Comparison of ENCODE assay signal across 8 cellular contexts in the genomic region with DNA sequence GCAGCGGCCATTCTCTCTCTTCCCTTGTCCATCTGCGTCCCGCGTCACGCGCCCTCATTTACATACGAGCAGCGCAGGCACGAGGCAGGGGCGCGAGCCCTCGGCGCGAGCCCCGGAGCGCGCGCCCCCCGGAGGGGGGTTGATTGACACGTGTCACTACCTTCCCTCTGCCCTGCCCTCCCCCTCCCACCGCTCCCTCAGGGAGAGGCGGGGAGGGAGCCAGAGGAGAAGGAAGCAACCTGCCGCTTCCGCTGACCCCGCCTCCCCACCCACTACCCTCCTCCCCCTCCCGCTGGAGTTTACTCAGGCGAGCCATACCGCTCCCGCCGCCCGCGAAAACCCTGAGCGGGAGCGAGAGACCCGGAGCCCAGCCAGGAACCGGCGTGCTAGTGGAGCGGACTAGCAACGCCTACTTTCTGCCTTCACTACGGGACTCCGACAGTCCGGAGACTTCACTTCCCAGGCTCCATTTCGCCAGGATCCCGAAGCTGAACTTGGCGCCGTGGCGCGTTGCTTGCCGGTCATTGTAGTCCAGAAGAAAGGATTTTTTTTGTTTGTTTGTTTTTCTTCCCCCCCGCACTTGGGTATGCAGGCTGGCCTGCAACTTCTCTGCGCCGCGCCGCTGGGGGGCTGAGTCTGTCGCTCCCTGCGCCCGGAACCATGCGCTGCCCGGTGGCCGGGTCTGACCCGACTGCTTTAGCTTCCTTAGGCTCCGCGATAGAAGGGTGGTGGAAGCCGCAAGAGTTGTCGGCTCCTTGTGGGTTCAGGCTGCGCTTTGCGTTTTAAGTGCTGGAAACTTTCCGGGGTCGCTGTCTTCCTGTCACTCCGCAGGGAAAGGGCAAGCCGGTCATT. TPM values are rescaled to one million over a fixed set of nuclear protein-coding genes. Genes with fewer than 3 reads are reported as not detected.
DNase-seq lines count a peak whose midpoint lies in the region; ATAC-seq and TF ChIP-seq lines count a peak whose summit lies in the region.

A gene (minus strand): TSS at position 36 of the 852 bp plus-strand sequence. CDS start 4 bp downstream, at position 32.

- WGBS in esophagus muscularis mucosa, result under 1% methylated on average over 49 of the region's 71 CpGs

- peak within 1 kb of the TSS; percentile 85 to 98 for H3K4me3 Mint-ChIP-seq in activated T-cell treated with anti-CD3 and anti-CD28 coated beads, Interleukin-2, amount 50 U/mL, for 72 hours

- TF ChIP-seq CTCF in esophagus muscularis mucosa (IDR thresholded peaks at IDR 0.05), result no peak

- in situ Hi-C loops in KBM-7 (cut with MboI; ENCODE audit: low pct_unique_long_range_greater_than_20kb, low sequenced_read_pairs), result no loop called here

- H3K27me3 ChIP-seq in esophagus muscularis mucosa, result no peaks in the 10 kb centered on the region
- H3K27me3 ChIP-seq in muscle layer of duodenum (ENCODE audit: low read depth, low read length), result no peaks in the 10 kb centered on the region

- DNase-seq in DMS53 treated with DMSO at 0.1 percent for 48 hours (lab: John Stamatoyannopoulos, UW; ENCODE audit: unreplicated experiment) (peak; percentile 99), KBM-7 (peak; percentile 97), esophagus muscularis mucosa (ENCODE audit: extremely low spot score) (peak; percentile 98)
- DNase-seq in activated T-cell treated with anti-CD3 and anti-CD28 coated beads, Interleukin-2, amount 50 U/mL, for 72 hours, result peak; percentile 85 to 86
- DNase-seq in stimulated activated CD8-positive, alpha-beta memory T cell treated with anti-CD3 and anti-CD28 coated beads, Interleukin-7, amount 100 ng/mL, for 4 hours (ENCODE audit: low read depth in 2 of 2), result peak; percentile 78 to 86

- peaks cover 10 to 23% (median 18%) of the 10 kb centered on the region in 4 donors for H3K4me1 ChIP-seq in esophagus muscularis mucosa
- peaks cover 0 to 2% of the 10 kb centered on the region in 2 donors for H3K4me1 ChIP-seq in muscle layer of duodenum (ENCODE audit: control insufficient read depth in 1 of 2, insufficient read depth in 2 of 2, low read length in 2 of 2)

- H3K27me3 Mint-ChIP-seq in activated T-cell treated with anti-CD3 and anti-CD28 coated beads, Interleukin-2, amount 50 U/mL, for 72 hours (ENCODE audit: low read depth), result peaks cover 26% of the 10 kb centered on the region

- peaks cover 5 to 6% of the 10 kb centered on the region in 2 donors for H3K36me3 Mint-ChIP-seq in activated T-cell treated with anti-CD3 and anti-CD28 coated beads, Interleukin-2, amount 50 U/mL, for 72 hours (ENCODE audit: insufficient read depth in 2 of 2)

- H3K36me3 ChIP-seq in esophagus muscularis mucosa (no peaks in the 10 kb centered on the region), muscle layer of duodenum (ENCODE audit: control insufficient read depth in 1 of 2, insufficient read depth in 2 of 2, low read length in 2 of 2) (no peaks in the 10 kb centered on the region)

- H3K27ac ChIP-seq in esophagus muscularis mucosa (replicated peaks in 1 of 4), result peak within 1 kb of the TSS; percentile 93 to 98 (median 95)
- peak within 1 kb of the TSS; percentile 76 for H3K27ac ChIP-seq in muscle layer of duodenum (ENCODE audit: low read length)

- no peak for TF ChIP-seq POLR2A in esophagus muscularis mucosa (IDR thresholded peaks at IDR 0.05; ENCODE audit: low read depth)

- ATAC-seq in GM21717 (IDR thresholded peaks at IDR 0.05; ENCODE audit: unreplicated experiment), result peak; percentile 78
- ATAC-seq in activated T-cell treated with anti-CD3 and anti-CD28 coated beads, Interleukin-2, amount 50 U/mL, for 72 hours (replicated peaks in 1 of 2), result peak; percentile 81 to 82

- peak within 1 kb of the TSS; percentile 21 for H3K27ac Mint-ChIP-seq in activated T-cell treated with anti-CD3 and anti-CD28 coated beads, Interleukin-2, amount 50 U/mL, for 72 hours

- no peak for TF ChIP-seq EP300 in esophagus muscularis mucosa (IDR thresholded peaks at IDR 0.05)

- H3K9me3 ChIP-seq in esophagus muscularis mucosa, result no peaks in the 10 kb centered on the region
- H3K9me3 ChIP-seq in muscle layer of duodenum (ENCODE audit: control insufficient read depth in 1 of 2, low read length in 2 of 2), result no peaks in the 10 kb centered on the region

- no peaks in the 10 kb centered on the region for H3K9me3 Mint-ChIP-seq in activated T-cell treated with anti-CD3 and anti-CD28 coated beads, Interleukin-2, amount 50 U/mL, for 72 hours

- H3K4me3 ChIP-seq in esophagus muscularis mucosa (peak within 1 kb of the TSS; percentile 86 to 89 (median 88)), muscle layer of duodenum (ENCODE audit: low read depth in 1 of 2, low read length in 2 of 2) (peak within 1 kb of the TSS; percentile 90 to 95)

- intact Hi-C loops in esophagus muscularis mucosa (cut with DNase I), result loop anchor here (5.0 to 10.0 kb wide), 3 partner anchors 210 to 445 kb away; a partner anchor contains a TSS

- H3K4me1 Mint-ChIP-seq in activated T-cell treated with anti-CD3 and anti-CD28 coated beads, Interleukin-2, amount 50 U/mL, for 72 hours (ENCODE audit: low read depth), result peaks cover 18% of the 10 kb centered on the region

TF ChIP-seq in PFSK-1, 5 proteins besides CTCF, POLR2A, EP300 and RAD21:
- TF ChIP-seq TAF1 (IDR thresholded peaks at IDR 0.05; ENCODE audit: borderline replicate concordance, insufficient read depth, low read length) (no peak; the same call in 1 of the 2 replicates), SIN3A (IDR thresholded peaks at IDR 0.05; ENCODE audit: borderline replicate concordance, insufficient read depth, low read length) (peak; percentile 11; the same call in 1 of the 2 replicates), POLR2AphosphoS5 (IDR thresholded peaks at IDR 0.05; ENCODE audit: low read depth, low read length) (no peak), FOXP2 (optimal IDR thresholded peaks at IDR 0.05; ENCODE audit: borderline replicate concordance, extremely low read depth, extremely low read length, insufficient read depth) (no peak)
- TF ChIP-seq, protein P1, sequence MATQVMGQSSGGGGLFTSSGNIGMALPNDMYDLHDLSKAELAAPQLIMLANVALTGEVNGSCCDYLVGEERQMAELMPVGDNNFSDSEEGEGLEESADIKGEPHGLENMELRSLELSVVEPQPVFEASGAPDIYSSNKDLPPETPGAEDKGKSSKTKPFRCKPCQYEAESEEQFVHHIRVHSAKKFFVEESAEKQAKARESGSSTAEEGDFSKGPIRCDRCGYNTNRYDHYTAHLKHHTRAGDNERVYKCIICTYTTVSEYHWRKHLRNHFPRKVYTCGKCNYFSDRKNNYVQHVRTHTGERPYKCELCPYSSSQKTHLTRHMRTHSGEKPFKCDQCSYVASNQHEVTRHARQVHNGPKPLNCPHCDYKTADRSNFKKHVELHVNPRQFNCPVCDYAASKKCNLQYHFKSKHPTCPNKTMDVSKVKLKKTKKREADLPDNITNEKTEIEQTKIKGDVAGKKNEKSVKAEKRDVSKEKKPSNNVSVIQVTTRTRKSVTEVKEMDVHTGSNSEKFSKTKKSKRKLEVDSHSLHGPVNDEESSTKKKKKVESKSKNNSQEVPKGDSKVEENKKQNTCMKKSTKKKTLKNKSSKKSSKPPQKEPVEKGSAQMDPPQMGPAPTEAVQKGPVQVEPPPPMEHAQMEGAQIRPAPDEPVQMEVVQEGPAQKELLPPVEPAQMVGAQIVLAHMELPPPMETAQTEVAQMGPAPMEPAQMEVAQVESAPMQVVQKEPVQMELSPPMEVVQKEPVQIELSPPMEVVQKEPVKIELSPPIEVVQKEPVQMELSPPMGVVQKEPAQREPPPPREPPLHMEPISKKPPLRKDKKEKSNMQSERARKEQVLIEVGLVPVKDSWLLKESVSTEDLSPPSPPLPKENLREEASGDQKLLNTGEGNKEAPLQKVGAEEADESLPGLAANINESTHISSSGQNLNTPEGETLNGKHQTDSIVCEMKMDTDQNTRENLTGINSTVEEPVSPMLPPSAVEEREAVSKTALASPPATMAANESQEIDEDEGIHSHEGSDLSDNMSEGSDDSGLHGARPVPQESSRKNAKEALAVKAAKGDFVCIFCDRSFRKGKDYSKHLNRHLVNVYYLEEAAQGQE (IDR thresholded peaks at IDR 0.05; ENCODE audit: insufficient read depth in 1 of 2, low read depth in 2 of 2, low read length in 2 of 2), result no peak
TF ChIP-seq in PFSK-1: peak in this region for 1.

RNA-seq across cellular contexts. Expression of the gene that starts here (rescaled TPM):
- polyA plus RNA-seq in PFSK-1 (2012; ENCODE audit: insufficient read length, low read depth), result 3.5 TPM
- total RNA-seq in activated T-cell treated with anti-CD3 and anti-CD28 coated beads, Interleukin-2, amount 50 U/mL, for 72 hours, result 1 to 10 TPM; 8.4 to 9.1 TPM
- 10 to 100 TPM in 2 of 4 donors, 1 to 10 TPM in 2; 7.6 to 14.1 (median 11.5) TPM for total RNA-seq in esophagus muscularis mucosa

Comparison
In these comparisons a context has a peak if more than half of its experiments do, and no peak if none do; other contexts are left out.
1. Peak in every context shown above with its lines: DNase-seq, ATAC-seq, H3K4me3 ChIP-seq and H3K27ac ChIP-seq.